ENCODE assay signal across 23 cellular contexts in genomic region chr4:104629601-104630000, GRCh38.
"Had no signal": no experiment of that assay in that cellular context is flagged by ENCODE, and none has a peak within 500 bp of the region (broad histone marks: within the 10 kb centered on the region; RNA-seq: fewer than 3 reads in every experiment).

No MANE protein-coding gene starts in this region.

- H3K9me3 Mint-ChIP-seq: memory B cell had no signal

- H3K4me3 ChIP-seq: coronary artery, dorsolateral prefrontal cortex, esophagus muscularis mucosa, gastrocnemius medialis, heart right ventricle, left lung, lower lobe of right lung had no signal

- H3K27me3 Mint-ChIP-seq: naive B cell had no signal

- FAIRE-seq: colon, endothelial cell of umbilical vein had no signal

- H3K4me3 Mint-ChIP-seq: memory B cell, naive B cell had no signal

- H3K4me1 ChIP-seq: esophagus muscularis mucosa, gastrocnemius medialis, heart right ventricle, left lung, lower lobe of right lung had no signal

- H3K36me3 ChIP-seq: esophagus muscularis mucosa, gastrocnemius medialis, heart right ventricle, left lung, lower lobe of right lung had no signal

- H3K27me3 ChIP-seq: dorsolateral prefrontal cortex, esophagus muscularis mucosa, gastrocnemius medialis, heart right ventricle, left lung had no signal

- H3K27ac ChIP-seq: coronary artery, dorsolateral prefrontal cortex, esophagus muscularis mucosa, gastrocnemius medialis, heart right ventricle, left lung, lower lobe of right lung had no signal

- H3K36me3 Mint-ChIP-seq: memory B cell, naive B cell had no signal

- H3K9me3 ChIP-seq: esophagus muscularis mucosa, gastrocnemius medialis, heart right ventricle, left lung, lower lobe of right lung had no signal

- H3K27ac Mint-ChIP-seq: memory B cell, naive B cell had no signal

- ATAC-seq: gastrocnemius medialis, heart right ventricle, left cardiac atrium, left ventricle myocardium superior, lower lobe of right lung had no signal

- H3K4me1 Mint-ChIP-seq: memory B cell, naive B cell had no signal

- DNase-seq: dermis blood vessel endothelial cell; dorsolateral prefrontal cortex; effector CD4-positive, alpha-beta T cell; effector memory CD4-positive, alpha-beta T cell; foreskin melanocyte; gastrocnemius medialis; glutamatergic neuron; head of caudate nucleus; heart right ventricle; hippocampal formation; islet precursor cell; left cardiac atrium; left lung; left ventricle myocardium superior; lower lobe of right lung; mesendoderm; midbrain; naive B cell had no signal
